13 cellular contexts compared by ENCODE assay signal in the genomic region with DNA sequence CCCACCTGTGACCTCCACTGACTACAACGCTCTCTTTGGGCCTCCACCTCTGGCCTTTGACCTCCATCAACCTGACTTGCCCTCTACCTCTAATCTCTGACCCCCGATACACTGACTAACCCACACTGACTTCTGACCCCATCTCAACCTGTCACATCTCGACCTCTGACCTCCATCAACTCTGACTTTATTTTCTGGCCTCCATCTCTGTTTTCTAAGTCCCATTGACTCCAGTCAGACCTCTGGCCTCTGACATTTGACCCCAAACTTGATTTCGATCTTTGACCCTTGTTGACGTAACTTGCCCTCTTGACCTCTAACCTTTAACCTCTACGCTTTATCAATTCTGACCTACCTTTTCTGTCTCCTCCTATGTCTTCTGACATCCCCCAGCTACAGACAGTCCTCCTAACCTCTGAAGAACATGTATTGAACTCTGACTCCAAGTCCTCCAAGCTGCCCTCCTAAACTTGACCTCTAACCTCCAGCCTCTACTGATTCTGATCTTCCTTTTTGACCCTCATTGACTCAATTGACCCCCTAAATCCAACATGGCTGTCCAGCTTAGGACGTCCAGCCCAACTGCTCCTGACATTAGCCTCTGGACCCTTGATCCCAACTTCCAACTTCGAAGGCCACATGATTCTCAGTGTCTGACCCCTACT. TPM values are rescaled to one million over a fixed set of nuclear protein-coding genes. Genes with fewer than 3 reads are reported as not detected.
"Had no signal": no experiment of that assay in that cellular context is flagged by ENCODE, and none has a peak within 500 bp of the region (broad histone marks: within the 10 kb centered on the region; RNA-seq: fewer than 3 reads in every experiment).

No MANE protein-coding gene starts in this region.

- H3K36me3 Mint-ChIP-seq: activated naive CD8-positive, alpha-beta T cell treated with anti-CD3 and anti-CD28 coated beads, Interleukin-2, amount 10 ng/mL, durations not matched to agents 7 days and 5 days; immature natural killer cell; mesothelial cell of epicardium had no signal

- FAIRE-seq: small intestine had no signal

- H3K4me3 Mint-ChIP-seq: activated naive CD8-positive, alpha-beta T cell treated with anti-CD3 and anti-CD28 coated beads, Interleukin-2, amount 10 ng/mL, durations not matched to agents 7 days and 5 days; immature natural killer cell; mesothelial cell of epicardium had no signal

- H3K27me3 ChIP-seq: tibial nerve had no signal

- H3K4me1 Mint-ChIP-seq: immature natural killer cell had no signal

- H3K4me3 ChIP-seq: breast epithelium, lower lobe of right lung, tibial nerve had no signal

- H3K27me3 Mint-ChIP-seq: activated naive CD8-positive, alpha-beta T cell treated with anti-CD3 and anti-CD28 coated beads, Interleukin-2, amount 10 ng/mL, durations not matched to agents 7 days and 5 days had no signal

- H3K27ac ChIP-seq: breast epithelium, lower lobe of right lung, tibial nerve had no signal

- H3K36me3 ChIP-seq: breast epithelium, lower lobe of right lung had no signal

- H3K9me3 Mint-ChIP-seq: activated naive CD8-positive, alpha-beta T cell treated with anti-CD3 and anti-CD28 coated beads, Interleukin-2, amount 10 ng/mL, durations not matched to agents 7 days and 5 days; immature natural killer cell; mesothelial cell of epicardium had no signal

- H3K27ac Mint-ChIP-seq: activated naive CD8-positive, alpha-beta T cell treated with anti-CD3 and anti-CD28 coated beads, Interleukin-2, amount 10 ng/mL, durations not matched to agents 7 days and 5 days; immature natural killer cell; mesothelial cell of epicardium had no signal

- H3K9me3 ChIP-seq: breast epithelium, lower lobe of right lung, tibial nerve had no signal

- DNase-seq: activated effector memory CD4-positive, alpha-beta T cell treated with Interleukin-2 at 50 U/mL for 16 hours; activated naive CD8-positive, alpha-beta T cell treated with anti-CD3 and anti-CD28 coated beads, Interleukin-2, amount 10 ng/mL, durations not matched to agents 7 days and 5 days; aorta; dermis blood vessel endothelial cell; erythroblast; immature natural killer cell; lower lobe of right lung; T1000 had no signal

- H3K4me1 ChIP-seq: breast epithelium, lower lobe of right lung, tibial nerve had no signal

RNA-seq across cellular contexts. Expression of a gene that starts 0.8 kb away (rescaled TPM):
- total RNA-seq: activated naive CD8-positive, alpha-beta T cell treated with anti-CD3 and anti-CD28 coated beads, Interleukin-2, amount 10 ng/mL, durations not matched to agents 7 days and 5 days; aorta; breast epithelium; cerebellum; dermis blood vessel endothelial cell; lower lobe of right lung; mesothelial cell of epicardium; tibial nerve had no signal
- polyA plus RNA-seq: aorta, immature natural killer cell, small intestine had no signal

RNA-seq across cellular contexts. Expression of a gene that starts 20.8 kb away (rescaled TPM):
- total RNA-seq: activated naive CD8-positive, alpha-beta T cell treated with anti-CD3 and anti-CD28 coated beads, Interleukin-2, amount 10 ng/mL, durations not matched to agents 7 days and 5 days; aorta; breast epithelium; cerebellum; dermis blood vessel endothelial cell; lower lobe of right lung; mesothelial cell of epicardium; tibial nerve had no signal
- polyA plus RNA-seq: aorta, immature natural killer cell, small intestine had no signal

RNA-seq across cellular contexts. Expression of a gene that starts 32.6 kb away (rescaled TPM):
- total RNA-seq: cerebellum, dermis blood vessel endothelial cell had no signal
- polyA plus RNA-seq: immature natural killer cell had no signal

RNA-seq across cellular contexts. Expression of a gene that starts 42.3 kb away (rescaled TPM):
- total RNA-seq: activated naive CD8-positive, alpha-beta T cell treated with anti-CD3 and anti-CD28 coated beads, Interleukin-2, amount 10 ng/mL, durations not matched to agents 7 days and 5 days; aorta; breast epithelium; cerebellum; dermis blood vessel endothelial cell; lower lobe of right lung; mesothelial cell of epicardium; tibial nerve had no signal
- polyA plus RNA-seq: aorta, immature natural killer cell, small intestine had no signal
